In the genomic region with DNA sequence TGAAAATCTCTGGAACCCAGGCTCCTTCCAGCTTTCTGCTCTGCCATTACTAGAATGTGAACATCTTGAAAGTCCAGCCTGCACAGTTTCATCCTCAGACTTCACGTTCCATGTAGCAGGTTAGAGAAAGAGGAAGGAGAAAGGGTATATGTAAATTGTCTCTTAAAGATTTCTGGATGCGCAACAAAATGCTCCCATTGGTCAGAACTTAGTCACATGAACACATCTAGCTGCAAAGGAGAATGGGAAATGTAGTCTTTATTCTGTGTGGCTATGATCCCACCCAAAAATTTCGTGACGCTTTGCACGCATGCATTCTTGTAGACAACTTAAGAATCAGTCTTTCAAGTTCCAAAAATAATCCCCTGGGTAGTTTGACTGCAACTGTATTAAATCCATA, we compare ENCODE assay signal across 10 cellular contexts. TPM values are rescaled to one million over a fixed set of nuclear protein-coding genes. Genes with fewer than 3 reads are reported as not detected.
DNase-seq lines count a peak whose midpoint lies in the region; ATAC-seq and TF ChIP-seq lines count a peak whose summit lies in the region.
"Had no signal": no experiment of that assay in that cellular context is flagged by ENCODE, and none has a peak within 500 bp of the region (broad histone marks: within the 10 kb centered on the region; RNA-seq: fewer than 3 reads in every experiment).

No MANE protein-coding gene starts in this region.

- no peak overlapping the region for H3K27ac Mint-ChIP-seq in activated CD8-positive, alpha-beta T cell treated with anti-CD3 and anti-CD28 coated beads for 36 hours
- no peak overlapping the region for H3K27ac Mint-ChIP-seq in activated CD8-positive, alpha-beta T cell treated with anti-CD3 and anti-CD28 coated beads, Interleukin-2, amount 10 ng/mL, durations not matched to agents 7 days and 5 days
- H3K27ac Mint-ChIP-seq in stimulated activated naive B cell treated with anti-CD40 and anti-IgM and Interleukin-4, amounts not matched to agents 10 μg/mL and 1 μg/mL and 100 μg/mL, for 72 hours = no peak overlapping the region

- intact Hi-C loops in activated CD8-positive, alpha-beta T cell treated with anti-CD3 and anti-CD28 coated beads for 36 hours (cut with micrococcal nuclease) = loop anchor here (10.0 kb wide), 1 partner anchor 60 kb away; no protein-coding TSS in a partner anchor

- no peak for ATAC-seq in activated CD8-positive, alpha-beta T cell treated with anti-CD3 and anti-CD28 coated beads for 36 hours
- no peak for ATAC-seq in activated CD8-positive, alpha-beta T cell treated with anti-CD3 and anti-CD28 coated beads, Interleukin-2, amount 10 ng/mL, durations not matched to agents 7 days and 5 days
- peak; percentile 71 to 84 for ATAC-seq in stimulated activated naive B cell treated with anti-CD40 and anti-IgM and Interleukin-4, amounts not matched to agents 10 μg/mL and 1 μg/mL and 100 μg/mL, for 72 hours (replicated peaks)
- ATAC-seq: lower lobe of right lung had no signal

- H3K36me3 ChIP-seq in suprapubic skin = no peaks in the 10 kb centered on the region
- H3K36me3 ChIP-seq: lower lobe of right lung had no signal

- POLR2A ChIA-PET in activated CD8-positive, alpha-beta T cell treated with anti-CD3 and anti-CD28 coated beads for 36 hours (lab: Charles Lee) = no interaction called here
- POLR2A ChIA-PET in activated CD8-positive, alpha-beta T cell treated with anti-CD3 and anti-CD28 coated beads, Interleukin-2, amount 10 ng/mL, durations not matched to agents 7 days and 5 days (lab: Charles Lee) = no interaction called here

- H3K27me3 ChIP-seq in suprapubic skin = peaks cover 3% of the 10 kb centered on the region

- H3K4me1 Mint-ChIP-seq in activated CD8-positive, alpha-beta T cell treated with anti-CD3 and anti-CD28 coated beads for 36 hours (ENCODE audit: low read depth) = no peaks in the 10 kb centered on the region
- peaks cover 3% of the 10 kb centered on the region for H3K4me1 Mint-ChIP-seq in activated CD8-positive, alpha-beta T cell treated with anti-CD3 and anti-CD28 coated beads, Interleukin-2, amount 10 ng/mL, durations not matched to agents 7 days and 5 days (ENCODE audit: low read depth)
- H3K4me1 Mint-ChIP-seq in stimulated activated naive B cell treated with anti-CD40 and anti-IgM and Interleukin-4, amounts not matched to agents 10 μg/mL and 1 μg/mL and 100 μg/mL, for 72 hours = peaks cover 0 to 2% of the 10 kb centered on the region in 2 donors

- no peak for TF ChIP-seq POLR2A in suprapubic skin (IDR thresholded peaks at IDR 0.05)

- H3K4me1 ChIP-seq in suprapubic skin = no peaks in the 10 kb centered on the region
- H3K4me1 ChIP-seq: lower lobe of right lung had no signal

- no peaks in the 10 kb centered on the region for H3K36me3 Mint-ChIP-seq in activated CD8-positive, alpha-beta T cell treated with anti-CD3 and anti-CD28 coated beads for 36 hours (ENCODE audit: low read depth)
- no peaks in the 10 kb centered on the region for H3K36me3 Mint-ChIP-seq in activated CD8-positive, alpha-beta T cell treated with anti-CD3 and anti-CD28 coated beads, Interleukin-2, amount 10 ng/mL, durations not matched to agents 7 days and 5 days (ENCODE audit: low read depth)
- H3K36me3 Mint-ChIP-seq in stimulated activated naive B cell treated with anti-CD40 and anti-IgM and Interleukin-4, amounts not matched to agents 10 μg/mL and 1 μg/mL and 100 μg/mL, for 72 hours = peaks cover 0 to 1% of the 10 kb centered on the region in 2 donors

- 57% methylated on average over 5 of the region's 5 CpGs for WGBS in suprapubic skin

- no peaks in the 10 kb centered on the region for H3K9me3 Mint-ChIP-seq in activated CD8-positive, alpha-beta T cell treated with anti-CD3 and anti-CD28 coated beads for 36 hours
- H3K9me3 Mint-ChIP-seq in activated CD8-positive, alpha-beta T cell treated with anti-CD3 and anti-CD28 coated beads, Interleukin-2, amount 10 ng/mL, durations not matched to agents 7 days and 5 days (ENCODE audit: insufficient read depth) = no peaks in the 10 kb centered on the region
- no peaks in the 10 kb centered on the region for H3K9me3 Mint-ChIP-seq in stimulated activated naive B cell treated with anti-CD40 and anti-IgM and Interleukin-4, amounts not matched to agents 10 μg/mL and 1 μg/mL and 100 μg/mL, for 72 hours

- H3K27ac ChIP-seq in suprapubic skin = no peak overlapping the region
- H3K27ac ChIP-seq in caudate nucleus (ENCODE audit: low read depth, low read length) = no peak overlapping the region
- H3K27ac ChIP-seq: lower lobe of right lung had no signal

- no peak overlapping the region for H3K4me3 Mint-ChIP-seq in activated CD8-positive, alpha-beta T cell treated with anti-CD3 and anti-CD28 coated beads for 36 hours
- H3K4me3 Mint-ChIP-seq in activated CD8-positive, alpha-beta T cell treated with anti-CD3 and anti-CD28 coated beads, Interleukin-2, amount 10 ng/mL, durations not matched to agents 7 days and 5 days = no peak overlapping the region
- H3K4me3 Mint-ChIP-seq in stimulated activated naive B cell treated with anti-CD40 and anti-IgM and Interleukin-4, amounts not matched to agents 10 μg/mL and 1 μg/mL and 100 μg/mL, for 72 hours = peak overlapping the region in 1 of 2 donors; percentile 45

- CTCF ChIA-PET in activated CD8-positive, alpha-beta T cell treated with anti-CD3 and anti-CD28 coated beads for 36 hours (lab: Charles Lee) = interaction anchor here (0.9 kb wide), 1 partner anchor 34 kb away, joined by 3 read pairs; no protein-coding TSS in a partner anchor
- CTCF ChIA-PET in activated CD8-positive, alpha-beta T cell treated with anti-CD3 and anti-CD28 coated beads, Interleukin-2, amount 10 ng/mL, durations not matched to agents 7 days and 5 days (lab: Charles Lee) = no interaction called here

- no peak for TF ChIP-seq EP300 in suprapubic skin (IDR thresholded peaks at IDR 0.05)

- peaks cover 22% of the 10 kb centered on the region for H3K27me3 Mint-ChIP-seq in activated CD8-positive, alpha-beta T cell treated with anti-CD3 and anti-CD28 coated beads for 36 hours
- H3K27me3 Mint-ChIP-seq in activated CD8-positive, alpha-beta T cell treated with anti-CD3 and anti-CD28 coated beads, Interleukin-2, amount 10 ng/mL, durations not matched to agents 7 days and 5 days (ENCODE audit: low read depth) = peaks cover 21% of the 10 kb centered on the region
- H3K27me3 Mint-ChIP-seq in stimulated activated naive B cell treated with anti-CD40 and anti-IgM and Interleukin-4, amounts not matched to agents 10 μg/mL and 1 μg/mL and 100 μg/mL, for 72 hours = peaks cover 29 to 49% of the 10 kb centered on the region in 2 donors

- H3K9me3 ChIP-seq in suprapubic skin = no peaks in the 10 kb centered on the region
- H3K9me3 ChIP-seq: lower lobe of right lung had no signal

- no peak for TF ChIP-seq CTCF in activated CD8-positive, alpha-beta T cell treated with anti-CD3 and anti-CD28 coated beads for 36 hours (IDR thresholded peaks at IDR 0.05)
- TF ChIP-seq CTCF in WI38 (IDR thresholded peaks at IDR 0.05; ENCODE audit: low read depth, low read length) (no peak), suprapubic skin (IDR thresholded peaks at IDR 0.05) (no peak)

- peak; percentile 7 for DNase-seq in activated CD8-positive, alpha-beta T cell treated with anti-CD3 and anti-CD28 coated beads for 36 hours
- DNase-seq in activated CD8-positive, alpha-beta T cell treated with anti-CD3 and anti-CD28 coated beads, Interleukin-2, amount 10 ng/mL, durations not matched to agents 7 days and 5 days = no peak
- DNase-seq in LHCN-M2 (ENCODE audit: low read depth) (peak; percentile 8), suprapubic skin (ENCODE audit: low spot score in 2 of 2) (no peak), caudate nucleus (lab: John Stamatoyannopoulos, UW) (no peak)
- no peak for DNase-seq in stimulated activated naive B cell treated with anti-CD40 and anti-IgM and Interleukin-4, amounts not matched to agents 10 μg/mL and 1 μg/mL and 100 μg/mL, for 72 hours
- no peak for DNase-seq in stimulated activated CD4-positive, alpha-beta T cell treated with anti-CD3 and anti-CD28 coated beads, Interleukin-2, amount 100 ng/mL, for 24 hours
- DNase-seq: lower lobe of right lung, NCI-H146 had no signal

- H3K4me3 ChIP-seq in WI38 (ENCODE audit: low read depth, low read length) (0 out of 2 replicates have a peak overlapping the region, but pooled peaks have one; percentile 0), suprapubic skin (no peak overlapping the region)
- H3K4me3 ChIP-seq: lower lobe of right lung had no signal

RNA-seq across cellular contexts. Expression of a gene that starts 46.4 kb away (rescaled TPM):
- 10 to 100 TPM; 25.4 to 28.2 TPM for total RNA-seq in activated CD8-positive, alpha-beta T cell treated with anti-CD3 and anti-CD28 coated beads for 36 hours
- 10 to 100 TPM; 29.1 to 32.2 TPM for total RNA-seq in activated CD8-positive, alpha-beta T cell treated with anti-CD3 and anti-CD28 coated beads, Interleukin-2, amount 10 ng/mL, durations not matched to agents 7 days and 5 days
- total RNA-seq in LHCN-M2 (2014; rRNA removed) = 19.5 and 20.2 TPM in 2 replicates
- polyA plus RNA-seq in LHCN-M2 (2012) = 5.1 TPM
- 10 to 100 TPM; 24.7 to 89.7 (median 36.6) TPM for total RNA-seq in suprapubic skin

Comparison
In these comparisons a context has a peak if more than half of its experiments do, and no peak if none do; other contexts are left out.
1. DNase-seq: peak in activated CD8-positive, alpha-beta T cell treated with anti-CD3 and anti-CD28 coated beads for 36 hours (single experiment) and LHCN-M2 (single experiment); none in activated CD8-positive, alpha-beta T cell treated with anti-CD3 and anti-CD28 coated beads, Interleukin-2, amount 10 ng/mL, durations not matched to agents 7 days and 5 days (single experiment), stimulated activated naive B cell treated with anti-CD40 and anti-IgM and Interleukin-4, amounts not matched to agents 10 μg/mL and 1 μg/mL and 100 μg/mL, for 72 hours (single experiment), suprapubic skin (0 of 2), stimulated activated CD4-positive, alpha-beta T cell treated with anti-CD3 and anti-CD28 coated beads, Interleukin-2, amount 100 ng/mL, for 24 hours (0 of 2) and caudate nucleus (0 of 61).
2. ATAC-seq: peak in stimulated activated naive B cell treated with anti-CD40 and anti-IgM and Interleukin-4, amounts not matched to agents 10 μg/mL and 1 μg/mL and 100 μg/mL, for 72 hours (2 of 2); none in activated CD8-positive, alpha-beta T cell treated with anti-CD3 and anti-CD28 coated beads for 36 hours (single experiment) and activated CD8-positive, alpha-beta T cell treated with anti-CD3 and anti-CD28 coated beads, Interleukin-2, amount 10 ng/mL, durations not matched to agents 7 days and 5 days (single experiment).